Comparison of ENCODE assay signal across 19 cellular contexts in the genomic region with DNA sequence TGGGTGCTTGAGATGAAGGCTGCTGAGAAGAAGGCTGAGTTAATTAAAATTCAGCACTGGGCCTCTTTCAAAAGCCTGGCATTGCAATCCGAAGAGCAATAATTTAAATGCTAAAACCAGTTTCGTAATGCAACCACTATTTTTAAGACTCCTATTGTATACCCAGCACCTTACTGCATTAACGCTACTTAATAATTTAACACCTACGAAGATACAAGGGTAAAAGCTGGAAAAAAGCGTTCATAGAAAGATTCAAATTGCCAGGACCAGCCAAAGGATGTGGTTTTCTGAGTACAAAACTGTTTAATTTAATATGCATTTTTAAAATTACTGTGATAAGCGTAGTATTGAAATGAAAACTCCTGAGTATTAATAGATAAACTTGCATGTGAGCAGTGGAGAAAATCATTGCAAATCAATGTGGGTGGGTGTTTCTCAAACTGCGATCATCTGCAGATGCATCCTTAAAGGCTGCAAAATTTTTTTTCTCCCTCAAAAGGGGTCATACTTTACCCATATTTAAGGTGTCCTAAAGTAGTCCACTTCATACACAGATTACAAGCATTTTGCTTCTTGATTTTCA. TPM values are rescaled to one million over a fixed set of nuclear protein-coding genes. Genes with fewer than 3 reads are reported as not detected.
DNase-seq lines count a peak whose midpoint lies in the region; ATAC-seq, FAIRE-seq and TF ChIP-seq lines count a peak whose summit lies in the region.
"Had no signal": no experiment of that assay in that cellular context is flagged by ENCODE, and none has a peak within 500 bp of the region (broad histone marks: within the 10 kb centered on the region; RNA-seq: fewer than 3 reads in every experiment).

No MANE protein-coding gene starts in this region.

- H3K4me3 Mint-ChIP-seq in stimulated activated naive CD8-positive, alpha-beta T cell treated with anti-CD3 and anti-CD28 coated beads, Interleukin-15, amount 100 ng/mL, for 72 hours: no peak overlapping the region
- peak overlapping the region in 2 of 3 donors; percentile 2 to 61 for H3K4me3 Mint-ChIP-seq in T-cell
- peak overlapping the region; percentile 41 for H3K4me3 Mint-ChIP-seq in central memory CD8-positive, alpha-beta T cell

- no peak overlapping the region for H3K27ac ChIP-seq in PC-9
- H3K27ac ChIP-seq: GM23248, Peyer's patch, SK-N-MC had no signal

- H3K4me1 Mint-ChIP-seq in stimulated activated naive CD8-positive, alpha-beta T cell treated with anti-CD3 and anti-CD28 coated beads, Interleukin-15, amount 100 ng/mL, for 72 hours: peaks cover 31% of the 10 kb centered on the region
- H3K4me1 Mint-ChIP-seq in T-cell: peaks cover 36 to 55% (median 38%) of the 10 kb centered on the region in 3 donors
- peaks cover 49% of the 10 kb centered on the region for H3K4me1 Mint-ChIP-seq in central memory CD8-positive, alpha-beta T cell

- no peaks in the 10 kb centered on the region for H3K36me3 ChIP-seq in PC-9 (ENCODE audit: low read depth)
- H3K36me3 ChIP-seq: Peyer's patch had no signal

- BruUV-seq in PC-9 (replicated peaks; lab: Mats Ljungman, UMichigan): no TSS peak

- H3K27ac Mint-ChIP-seq in stimulated activated naive CD8-positive, alpha-beta T cell treated with anti-CD3 and anti-CD28 coated beads, Interleukin-15, amount 100 ng/mL, for 72 hours: peak overlapping the region in 1 of 2 donors; percentile 42
- peak overlapping the region; percentile 50 to 71 for H3K27ac Mint-ChIP-seq in T-cell
- H3K27ac Mint-ChIP-seq in central memory CD8-positive, alpha-beta T cell (ENCODE audit: low read depth): peak overlapping the region; percentile 69

- H3K9me3 ChIP-seq in PC-9 (ENCODE audit: insufficient read depth, low read depth): no peaks in the 10 kb centered on the region
- H3K9me3 ChIP-seq: Peyer's patch had no signal

- H3K9me3 Mint-ChIP-seq in stimulated activated naive CD8-positive, alpha-beta T cell treated with anti-CD3 and anti-CD28 coated beads, Interleukin-15, amount 100 ng/mL, for 72 hours: peaks cover 0 to 3% of the 10 kb centered on the region in 2 donors
- peaks cover 0 to 5% (median 2%) of the 10 kb centered on the region in 3 donors for H3K9me3 Mint-ChIP-seq in T-cell
- H3K9me3 Mint-ChIP-seq in central memory CD8-positive, alpha-beta T cell: no peaks in the 10 kb centered on the region

- CTCF ChIA-PET in T-cell (lab: Charles Lee): interaction anchor here in 1 of 2 donors (0.6 to 1.2 kb wide), 3 partner anchors 14 to 1356 kb away, joined by 3 to 6 read pairs (median 5); a partner anchor contains a TSS
- CTCF ChIA-PET in PC-9 (lab: Charles Lee): interaction anchor here (1.5 kb wide), 1 partner anchor 14 kb away, joined by 3 read pairs; no protein-coding TSS in a partner anchor

- H3F3A ChIP-seq in PC-9 (ENCODE audit: insufficient read depth, low read depth): no peaks in the 10 kb centered on the region

- peak; percentile 28 for ATAC-seq in stimulated activated naive CD8-positive, alpha-beta T cell treated with anti-CD3 and anti-CD28 coated beads, Interleukin-15, Interleukin-2, amounts not matched to agents 100 U/mL and 50 U/mL, for 24 hours
- no peak for ATAC-seq in stimulated activated naive CD8-positive, alpha-beta T cell treated with anti-CD3 and anti-CD28 coated beads, Interleukin-15, amount 100 ng/mL, for 72 hours
- no peak for ATAC-seq in T-cell (replicated peaks in 1 of 4)
- peak; percentile 12 for ATAC-seq in central memory CD8-positive, alpha-beta T cell (replicated peaks; ENCODE audit: extremely low read depth, poor library complexity, severe bottlenecking)
- ATAC-seq: HCT116, K562, Right ventricle myocardium inferior had no signal

- H3K36me3 Mint-ChIP-seq in T-cell: no peaks in the 10 kb centered on the region
- peaks cover 5% of the 10 kb centered on the region for H3K36me3 Mint-ChIP-seq in central memory CD8-positive, alpha-beta T cell (ENCODE audit: insufficient read depth)

- intact Hi-C loops in PC-9 (cut with micrococcal nuclease; ENCODE audit: unreplicated experiment): no loop called here

- POLR2A ChIA-PET in T-cell (lab: Charles Lee) (interaction anchor here in 1 of 2 donors (1.3 kb wide), 1 partner anchor 95 kb away, joined by 3 read pairs; no protein-coding TSS in a partner anchor), PC-9 (lab: Charles Lee; ENCODE audit: unreplicated experiment) (no interaction called here)

- no peaks in the 10 kb centered on the region for H3K27me3 Mint-ChIP-seq in stimulated activated naive CD8-positive, alpha-beta T cell treated with anti-CD3 and anti-CD28 coated beads, Interleukin-15, amount 100 ng/mL, for 72 hours
- no peaks in the 10 kb centered on the region for H3K27me3 Mint-ChIP-seq in T-cell
- H3K27me3 Mint-ChIP-seq in central memory CD8-positive, alpha-beta T cell: no peaks in the 10 kb centered on the region

- no peaks in the 10 kb centered on the region for H3K27me3 ChIP-seq in PC-9 (ENCODE audit: insufficient read depth, low read depth)
- H3K27me3 ChIP-seq: Peyer's patch had no signal

- no peak overlapping the region for H3K4me3 ChIP-seq in PC-9
- H3K4me3 ChIP-seq: GM23248, K562, Peyer's patch, SK-N-MC had no signal

- FAIRE-seq in HTR-8/SVneo (lab: Jason Lieb, UNC): no peak
- FAIRE-seq: G401.6, K562 had no signal

- H3K4me1 ChIP-seq in PC-9 (replicated peaks; ENCODE audit: insufficient read depth): no peaks in the 10 kb centered on the region
- H3K4me1 ChIP-seq: Peyer's patch had no signal

- H3K4me2 ChIP-seq in PC-9: no peak overlapping the region

- H2AFZ ChIP-seq in PC-9: no peak overlapping the region
- H2AFZ ChIP-seq: GM23248 had no signal

- H3K9me2 ChIP-seq in PC-9 (ENCODE audit: insufficient read depth): no peaks in the 10 kb centered on the region

- no peak for TF ChIP-seq CTCF in PC-9 (conservative IDR thresholded peaks at IDR 0.05)

- H3K79me2 ChIP-seq in PC-9 (ENCODE audit: low read depth): no peaks in the 10 kb centered on the region

- no peak for DNase-seq in stimulated activated naive CD8-positive, alpha-beta T cell treated with anti-CD3 and anti-CD28 coated beads, Interleukin-15, Interleukin-2, amounts not matched to agents 100 U/mL and 50 U/mL, for 24 hours
- DNase-seq in stimulated activated naive CD8-positive, alpha-beta T cell treated with anti-CD3 and anti-CD28 coated beads, Interleukin-15, amount 100 ng/mL, for 72 hours: no peak
- DNase-seq in T-cell (no peak), GM19238 (ENCODE audit: insufficient read length, low spot score) (no peak), PC-9 (no peak), HTR-8/SVneo (ENCODE audit: insufficient read length, low spot score) (no peak)
- DNase-seq in central memory CD8-positive, alpha-beta T cell (ENCODE audit: low spot score in 2 of 2): no peak
- DNase-seq: DND-41, GM23248, NCI-H1417 treated with DMSO at 0.1 percent for 48 hours, NCI-H2029 treated with DMSO at 0.1 percent for 48 hours, NCI-H2171 treated with DMSO at 0.1 percent for 48 hours, NCI-H510A, Peyer's patch had no signal

- H4K20me1 ChIP-seq in PC-9 (ENCODE audit: insufficient read depth): no peaks in the 10 kb centered on the region

RNA-seq across cellular contexts. Expression of a gene that starts 12.9 kb away (rescaled TPM):
- 100 to 1,000 TPM; 118 to 148 (median 131) TPM for total RNA-seq in T-cell
- 0.39 and 1.5 TPM in 2 replicates for total RNA-seq in PC-9 (2021)

Comparison
In these comparisons a context has a peak if more than half of its experiments do, and no peak if none do; other contexts are left out.
1. ATAC-seq: peak in stimulated activated naive CD8-positive, alpha-beta T cell treated with anti-CD3 and anti-CD28 coated beads, Interleukin-15, Interleukin-2, amounts not matched to agents 100 U/mL and 50 U/mL, for 24 hours (single experiment) and central memory CD8-positive, alpha-beta T cell (single experiment); none in stimulated activated naive CD8-positive, alpha-beta T cell treated with anti-CD3 and anti-CD28 coated beads, Interleukin-15, amount 100 ng/mL, for 72 hours (single experiment) and T-cell (0 of 4).
2. H3K4me3 Mint-ChIP-seq: peak in T-cell (2 of 3) and central memory CD8-positive, alpha-beta T cell (single experiment); none in stimulated activated naive CD8-positive, alpha-beta T cell treated with anti-CD3 and anti-CD28 coated beads, Interleukin-15, amount 100 ng/mL, for 72 hours (0 of 2).
3. RNA of a gene that starts 12.9 kb away (total RNA-seq): 118 to 148 TPM in T-cell; 0.39 to 1.5 TPM in PC-9; every median in the first group is over 10 times any median in the second.